Comparison of ENCODE assay signal across 1 cellular context in the genomic region with DNA sequence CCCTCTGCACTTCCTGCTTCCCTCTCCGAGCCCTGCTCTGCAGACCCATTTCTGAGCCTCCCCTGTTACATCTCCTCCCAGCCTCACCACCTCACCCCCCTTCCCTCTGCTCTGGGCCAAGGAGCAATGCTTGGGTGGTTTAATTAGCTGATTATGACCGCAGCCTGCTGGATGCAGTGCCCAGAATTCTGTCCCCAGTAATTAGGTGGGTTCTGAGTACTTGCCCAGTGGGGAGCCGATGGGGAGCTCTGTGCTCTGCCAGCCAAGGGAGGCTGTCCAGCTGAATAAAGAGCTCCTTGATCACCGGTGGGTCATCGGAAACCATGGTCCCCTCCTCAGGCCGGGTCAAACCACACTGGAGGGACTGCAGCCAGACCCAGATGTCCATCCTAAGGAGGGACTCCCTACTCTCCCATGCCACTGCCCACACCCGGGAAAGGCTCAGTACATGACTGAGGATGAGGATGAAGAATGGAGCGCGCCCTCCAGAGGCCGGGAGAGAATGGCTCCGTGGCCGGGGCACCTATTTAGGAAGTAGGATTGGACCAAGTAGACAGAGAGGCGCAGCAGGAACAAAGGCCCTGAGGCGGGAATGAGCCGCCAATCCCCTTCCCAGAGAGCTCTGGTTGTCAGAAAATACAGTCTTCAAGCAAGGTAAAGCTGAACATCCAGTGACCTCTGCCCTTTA.
TF ChIP-seq lines count a peak whose summit lies in the region.

No MANE protein-coding gene starts in this region.

TF ChIP-seq in WTC11, 78 proteins besides CTCF, POLR2A, EP300 and RAD21 (continued from another document):
- TF ChIP-seq, protein P1, sequence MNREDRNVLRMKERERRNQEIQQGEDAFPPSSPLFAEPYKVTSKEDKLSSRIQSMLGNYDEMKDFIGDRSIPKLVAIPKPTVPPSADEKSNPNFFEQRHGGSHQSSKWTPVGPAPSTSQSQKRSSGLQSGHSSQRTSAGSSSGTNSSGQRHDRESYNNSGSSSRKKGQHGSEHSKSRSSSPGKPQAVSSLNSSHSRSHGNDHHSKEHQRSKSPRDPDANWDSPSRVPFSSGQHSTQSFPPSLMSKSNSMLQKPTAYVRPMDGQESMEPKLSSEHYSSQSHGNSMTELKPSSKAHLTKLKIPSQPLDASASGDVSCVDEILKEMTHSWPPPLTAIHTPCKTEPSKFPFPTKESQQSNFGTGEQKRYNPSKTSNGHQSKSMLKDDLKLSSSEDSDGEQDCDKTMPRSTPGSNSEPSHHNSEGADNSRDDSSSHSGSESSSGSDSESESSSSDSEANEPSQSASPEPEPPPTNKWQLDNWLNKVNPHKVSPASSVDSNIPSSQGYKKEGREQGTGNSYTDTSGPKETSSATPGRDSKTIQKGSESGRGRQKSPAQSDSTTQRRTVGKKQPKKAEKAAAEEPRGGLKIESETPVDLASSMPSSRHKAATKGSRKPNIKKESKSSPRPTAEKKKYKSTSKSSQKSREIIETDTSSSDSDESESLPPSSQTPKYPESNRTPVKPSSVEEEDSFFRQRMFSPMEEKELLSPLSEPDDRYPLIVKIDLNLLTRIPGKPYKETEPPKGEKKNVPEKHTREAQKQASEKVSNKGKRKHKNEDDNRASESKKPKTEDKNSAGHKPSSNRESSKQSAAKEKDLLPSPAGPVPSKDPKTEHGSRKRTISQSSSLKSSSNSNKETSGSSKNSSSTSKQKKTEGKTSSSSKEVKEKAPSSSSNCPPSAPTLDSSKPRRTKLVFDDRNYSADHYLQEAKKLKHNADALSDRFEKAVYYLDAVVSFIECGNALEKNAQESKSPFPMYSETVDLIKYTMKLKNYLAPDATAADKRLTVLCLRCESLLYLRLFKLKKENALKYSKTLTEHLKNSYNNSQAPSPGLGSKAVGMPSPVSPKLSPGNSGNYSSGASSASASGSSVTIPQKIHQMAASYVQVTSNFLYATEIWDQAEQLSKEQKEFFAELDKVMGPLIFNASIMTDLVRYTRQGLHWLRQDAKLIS (CRISPR knock-in tag; IDR thresholded peaks at IDR 0.05; ENCODE audit: borderline replicate concordance): no peak
- TF ChIP-seq CBFB (CRISPR knock-in tag; IDR thresholded peaks at IDR 0.05; ENCODE audit: low read depth) (no peak), ZNF396 (CRISPR knock-in tag; IDR thresholded peaks at IDR 0.05; ENCODE audit: borderline replicate concordance) (no peak), GABPB1 (CRISPR knock-in tag; IDR thresholded peaks at IDR 0.05) (no peak), RORB (CRISPR knock-in tag; IDR thresholded peaks at IDR 0.05) (no peak), KAT7 (CRISPR knock-in tag; IDR thresholded peaks at IDR 0.05; ENCODE audit: borderline replicate concordance) (no peak)
- TF ChIP-seq, protein P2, sequence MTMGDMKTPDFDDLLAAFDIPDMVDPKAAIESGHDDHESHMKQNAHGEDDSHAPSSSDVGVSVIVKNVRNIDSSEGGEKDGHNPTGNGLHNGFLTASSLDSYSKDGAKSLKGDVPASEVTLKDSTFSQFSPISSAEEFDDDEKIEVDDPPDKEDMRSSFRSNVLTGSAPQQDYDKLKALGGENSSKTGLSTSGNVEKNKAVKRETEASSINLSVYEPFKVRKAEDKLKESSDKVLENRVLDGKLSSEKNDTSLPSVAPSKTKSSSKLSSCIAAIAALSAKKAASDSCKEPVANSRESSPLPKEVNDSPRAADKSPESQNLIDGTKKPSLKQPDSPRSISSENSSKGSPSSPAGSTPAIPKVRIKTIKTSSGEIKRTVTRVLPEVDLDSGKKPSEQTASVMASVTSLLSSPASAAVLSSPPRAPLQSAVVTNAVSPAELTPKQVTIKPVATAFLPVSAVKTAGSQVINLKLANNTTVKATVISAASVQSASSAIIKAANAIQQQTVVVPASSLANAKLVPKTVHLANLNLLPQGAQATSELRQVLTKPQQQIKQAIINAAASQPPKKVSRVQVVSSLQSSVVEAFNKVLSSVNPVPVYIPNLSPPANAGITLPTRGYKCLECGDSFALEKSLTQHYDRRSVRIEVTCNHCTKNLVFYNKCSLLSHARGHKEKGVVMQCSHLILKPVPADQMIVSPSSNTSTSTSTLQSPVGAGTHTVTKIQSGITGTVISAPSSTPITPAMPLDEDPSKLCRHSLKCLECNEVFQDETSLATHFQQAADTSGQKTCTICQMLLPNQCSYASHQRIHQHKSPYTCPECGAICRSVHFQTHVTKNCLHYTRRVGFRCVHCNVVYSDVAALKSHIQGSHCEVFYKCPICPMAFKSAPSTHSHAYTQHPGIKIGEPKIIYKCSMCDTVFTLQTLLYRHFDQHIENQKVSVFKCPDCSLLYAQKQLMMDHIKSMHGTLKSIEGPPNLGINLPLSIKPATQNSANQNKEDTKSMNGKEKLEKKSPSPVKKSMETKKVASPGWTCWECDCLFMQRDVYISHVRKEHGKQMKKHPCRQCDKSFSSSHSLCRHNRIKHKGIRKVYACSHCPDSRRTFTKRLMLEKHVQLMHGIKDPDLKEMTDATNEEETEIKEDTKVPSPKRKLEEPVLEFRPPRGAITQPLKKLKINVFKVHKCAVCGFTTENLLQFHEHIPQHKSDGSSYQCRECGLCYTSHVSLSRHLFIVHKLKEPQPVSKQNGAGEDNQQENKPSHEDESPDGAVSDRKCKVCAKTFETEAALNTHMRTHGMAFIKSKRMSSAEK (CRISPR knock-in tag; IDR thresholded peaks at IDR 0.05; ENCODE audit: borderline replicate concordance): no peak
- TF ChIP-seq, protein P3, sequence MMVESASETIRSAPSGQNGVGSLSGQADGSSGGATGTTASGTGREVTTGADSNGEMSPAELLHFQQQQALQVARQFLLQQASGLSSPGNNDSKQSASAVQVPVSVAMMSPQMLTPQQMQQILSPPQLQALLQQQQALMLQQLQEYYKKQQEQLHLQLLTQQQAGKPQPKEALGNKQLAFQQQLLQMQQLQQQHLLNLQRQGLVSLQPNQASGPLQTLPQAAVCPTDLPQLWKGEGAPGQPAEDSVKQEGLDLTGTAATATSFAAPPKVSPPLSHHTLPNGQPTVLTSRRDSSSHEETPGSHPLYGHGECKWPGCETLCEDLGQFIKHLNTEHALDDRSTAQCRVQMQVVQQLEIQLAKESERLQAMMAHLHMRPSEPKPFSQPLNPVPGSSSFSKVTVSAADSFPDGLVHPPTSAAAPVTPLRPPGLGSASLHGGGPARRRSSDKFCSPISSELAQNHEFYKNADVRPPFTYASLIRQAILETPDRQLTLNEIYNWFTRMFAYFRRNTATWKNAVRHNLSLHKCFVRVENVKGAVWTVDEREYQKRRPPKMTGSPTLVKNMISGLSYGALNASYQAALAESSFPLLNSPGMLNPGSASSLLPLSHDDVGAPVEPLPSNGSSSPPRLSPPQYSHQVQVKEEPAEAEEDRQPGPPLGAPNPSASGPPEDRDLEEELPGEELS (CRISPR knock-in tag; IDR thresholded peaks at IDR 0.05): no peak
